Comparison of ENCODE assay signal across 1 cellular context in the genomic region with DNA sequence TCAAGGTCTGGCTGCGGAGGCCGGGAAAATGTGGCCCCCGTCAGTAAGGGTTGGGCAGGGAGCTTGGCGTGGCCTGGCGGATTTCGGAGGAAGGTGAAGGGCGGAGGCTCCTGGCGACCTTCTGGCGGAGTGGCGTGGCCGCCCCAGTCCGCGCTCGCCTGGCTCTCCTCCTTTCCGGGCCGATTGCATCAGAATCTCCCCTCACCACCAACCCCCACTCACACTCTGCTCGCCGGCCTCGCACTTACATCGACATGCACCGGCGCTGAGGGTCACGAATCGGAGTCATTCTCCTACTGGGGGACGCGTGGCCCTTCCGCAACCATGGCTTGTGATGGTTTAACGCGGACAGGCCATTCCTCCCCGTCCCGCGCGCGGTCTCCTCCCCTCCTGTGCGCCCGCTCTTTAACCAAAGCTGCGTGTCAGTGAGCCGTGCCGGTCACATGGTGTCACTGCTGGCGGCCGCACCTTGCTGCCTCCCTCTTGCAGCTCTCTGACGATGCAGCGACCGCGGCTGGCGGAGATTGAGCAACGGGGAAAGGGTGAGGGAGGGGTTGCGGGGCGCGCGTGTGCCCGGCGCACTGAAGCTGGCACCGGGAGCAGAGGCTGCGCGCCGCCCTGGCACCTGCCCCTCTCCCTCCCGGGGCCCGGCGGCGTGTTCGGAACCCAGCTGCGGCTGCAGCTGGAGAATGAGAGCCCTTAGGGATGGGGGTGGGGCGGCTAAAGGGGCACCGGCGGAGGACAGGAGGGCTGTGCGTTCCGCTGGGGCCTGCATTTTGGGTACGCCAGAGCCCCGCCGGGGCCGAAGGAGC.
TF ChIP-seq lines count a peak whose summit lies in the region.

A gene (minus strand): TSS at position 427 of the 812 bp plus-strand sequence. CDS start 29,243 bp downstream, outside the sequence.

TF ChIP-seq in GM12878, 131 proteins besides CTCF, POLR2A, EP300 and RAD21 (continued from another document and continues in another):
- TF ChIP-seq, protein P1, sequence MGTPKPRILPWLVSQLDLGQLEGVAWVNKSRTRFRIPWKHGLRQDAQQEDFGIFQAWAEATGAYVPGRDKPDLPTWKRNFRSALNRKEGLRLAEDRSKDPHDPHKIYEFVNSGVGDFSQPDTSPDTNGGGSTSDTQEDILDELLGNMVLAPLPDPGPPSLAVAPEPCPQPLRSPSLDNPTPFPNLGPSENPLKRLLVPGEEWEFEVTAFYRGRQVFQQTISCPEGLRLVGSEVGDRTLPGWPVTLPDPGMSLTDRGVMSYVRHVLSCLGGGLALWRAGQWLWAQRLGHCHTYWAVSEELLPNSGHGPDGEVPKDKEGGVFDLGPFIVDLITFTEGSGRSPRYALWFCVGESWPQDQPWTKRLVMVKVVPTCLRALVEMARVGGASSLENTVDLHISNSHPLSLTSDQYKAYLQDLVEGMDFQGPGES (IDR thresholded peaks at IDR 0.05) = no peak
- TF ChIP-seq LARP7 (IDR thresholded peaks at IDR 0.05) (peak; percentile 84), KLF5 (IDR thresholded peaks at IDR 0.05; ENCODE audit: partially characterized antibody) (no peak), POLR2AphosphoS2 (IDR thresholded peaks at IDR 0.05; ENCODE audit: low read depth, low read length) (peak; percentile 57; the same call in 1 of the 2 replicates), NFYA (IDR thresholded peaks at IDR 0.05; ENCODE audit: borderline replicate concordance, low read depth, low read length) (no peak), SREBF1 (IDR thresholded peaks at IDR 0.05; ENCODE audit: low read length) (no peak), GABPA (IDR thresholded peaks at IDR 0.05; ENCODE audit: low read depth) (no peak), RELA (IDR thresholded peaks at IDR 0.05; ENCODE audit: borderline replicate concordance, partially characterized antibody) (no peak), HDAC6 (IDR thresholded peaks at IDR 0.05; ENCODE audit: unreplicated experiment) (peak; percentile 71), CHD4 (IDR thresholded peaks at IDR 0.05) (no peak), POU2F2 (IDR thresholded peaks at IDR 0.05; ENCODE audit: borderline replicate concordance, low read depth, low read length) (peak; percentile 57; the same call in 1 of the 3 replicates), CREB1 (IDR thresholded peaks at IDR 0.05; ENCODE audit: low read depth) (peak; percentile 56; the same call in 1 of the 2 replicates), ZZZ3 (IDR thresholded peaks at IDR 0.05; ENCODE audit: control insufficient read depth, insufficient read length, low read depth) (no peak), ZSCAN29 (IDR thresholded peaks at IDR 0.05) (no peak), SMC3 (IDR thresholded peaks at IDR 0.05; ENCODE audit: borderline replicate concordance, low read length) (peak; percentile 2; the same call in 1 of the 2 replicates), MYB (IDR thresholded peaks at IDR 0.05; ENCODE audit: borderline replicate concordance, low read depth, low read length) (0 out of 2 replicates have a peak, but pooled peaks have one; percentile 7), NR2C1 (IDR thresholded peaks at IDR 0.05) (no peak), TARDBP (IDR thresholded peaks at IDR 0.05; ENCODE audit: borderline replicate concordance) (peak; percentile 51), NR2C2 (IDR thresholded peaks at IDR 0.05; ENCODE audit: borderline replicate concordance, control insufficient read depth, insufficient read length, low read depth) (no peak), SIN3A (IDR thresholded peaks at IDR 0.05; ENCODE audit: low read depth, low read length) (peak; percentile 51; the same call in 1 of the 2 replicates), HDGF (IDR thresholded peaks at IDR 0.05) (peak; percentile 85), BRCA1 (IDR thresholded peaks at IDR 0.05; ENCODE audit: low read depth, low read length) (no peak), ZNF622 (IDR thresholded peaks at IDR 0.05) (no peak), SMAD5 (IDR thresholded peaks at IDR 0.05; ENCODE audit: low read depth) (peak; percentile 50; the same call in 1 of the 2 replicates), IRF4 (IDR thresholded peaks at IDR 0.05; ENCODE audit: low read depth, low read length) (no peak), SMARCA5 (IDR thresholded peaks at IDR 0.05) (0 out of 2 replicates have a peak, but pooled peaks have one; percentile 39), POLR2AphosphoS5 (IDR thresholded peaks at IDR 0.05; ENCODE audit: low read length) (peak; percentile 89), FOXM1 (IDR thresholded peaks at IDR 0.05; ENCODE audit: low read depth, low read length) (no peak)
- TF ChIP-seq, protein P2, sequence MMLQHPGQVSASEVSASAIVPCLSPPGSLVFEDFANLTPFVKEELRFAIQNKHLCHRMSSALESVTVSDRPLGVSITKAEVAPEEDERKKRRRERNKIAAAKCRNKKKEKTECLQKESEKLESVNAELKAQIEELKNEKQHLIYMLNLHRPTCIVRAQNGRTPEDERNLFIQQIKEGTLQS (IDR thresholded peaks at IDR 0.05; ENCODE audit: borderline replicate concordance, extremely low read depth, low read depth, low read length) = peak; percentile 40; the same call in 1 of the 2 replicates
- TF ChIP-seq, protein P3, sequence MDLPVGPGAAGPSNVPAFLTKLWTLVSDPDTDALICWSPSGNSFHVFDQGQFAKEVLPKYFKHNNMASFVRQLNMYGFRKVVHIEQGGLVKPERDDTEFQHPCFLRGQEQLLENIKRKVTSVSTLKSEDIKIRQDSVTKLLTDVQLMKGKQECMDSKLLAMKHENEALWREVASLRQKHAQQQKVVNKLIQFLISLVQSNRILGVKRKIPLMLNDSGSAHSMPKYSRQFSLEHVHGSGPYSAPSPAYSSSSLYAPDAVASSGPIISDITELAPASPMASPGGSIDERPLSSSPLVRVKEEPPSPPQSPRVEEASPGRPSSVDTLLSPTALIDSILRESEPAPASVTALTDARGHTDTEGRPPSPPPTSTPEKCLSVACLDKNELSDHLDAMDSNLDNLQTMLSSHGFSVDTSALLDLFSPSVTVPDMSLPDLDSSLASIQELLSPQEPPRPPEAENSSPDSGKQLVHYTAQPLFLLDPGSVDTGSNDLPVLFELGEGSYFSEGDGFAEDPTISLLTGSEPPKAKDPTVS (IDR thresholded peaks at IDR 0.05; ENCODE audit: low read depth, low read length) = no peak
- TF ChIP-seq, protein P4, sequence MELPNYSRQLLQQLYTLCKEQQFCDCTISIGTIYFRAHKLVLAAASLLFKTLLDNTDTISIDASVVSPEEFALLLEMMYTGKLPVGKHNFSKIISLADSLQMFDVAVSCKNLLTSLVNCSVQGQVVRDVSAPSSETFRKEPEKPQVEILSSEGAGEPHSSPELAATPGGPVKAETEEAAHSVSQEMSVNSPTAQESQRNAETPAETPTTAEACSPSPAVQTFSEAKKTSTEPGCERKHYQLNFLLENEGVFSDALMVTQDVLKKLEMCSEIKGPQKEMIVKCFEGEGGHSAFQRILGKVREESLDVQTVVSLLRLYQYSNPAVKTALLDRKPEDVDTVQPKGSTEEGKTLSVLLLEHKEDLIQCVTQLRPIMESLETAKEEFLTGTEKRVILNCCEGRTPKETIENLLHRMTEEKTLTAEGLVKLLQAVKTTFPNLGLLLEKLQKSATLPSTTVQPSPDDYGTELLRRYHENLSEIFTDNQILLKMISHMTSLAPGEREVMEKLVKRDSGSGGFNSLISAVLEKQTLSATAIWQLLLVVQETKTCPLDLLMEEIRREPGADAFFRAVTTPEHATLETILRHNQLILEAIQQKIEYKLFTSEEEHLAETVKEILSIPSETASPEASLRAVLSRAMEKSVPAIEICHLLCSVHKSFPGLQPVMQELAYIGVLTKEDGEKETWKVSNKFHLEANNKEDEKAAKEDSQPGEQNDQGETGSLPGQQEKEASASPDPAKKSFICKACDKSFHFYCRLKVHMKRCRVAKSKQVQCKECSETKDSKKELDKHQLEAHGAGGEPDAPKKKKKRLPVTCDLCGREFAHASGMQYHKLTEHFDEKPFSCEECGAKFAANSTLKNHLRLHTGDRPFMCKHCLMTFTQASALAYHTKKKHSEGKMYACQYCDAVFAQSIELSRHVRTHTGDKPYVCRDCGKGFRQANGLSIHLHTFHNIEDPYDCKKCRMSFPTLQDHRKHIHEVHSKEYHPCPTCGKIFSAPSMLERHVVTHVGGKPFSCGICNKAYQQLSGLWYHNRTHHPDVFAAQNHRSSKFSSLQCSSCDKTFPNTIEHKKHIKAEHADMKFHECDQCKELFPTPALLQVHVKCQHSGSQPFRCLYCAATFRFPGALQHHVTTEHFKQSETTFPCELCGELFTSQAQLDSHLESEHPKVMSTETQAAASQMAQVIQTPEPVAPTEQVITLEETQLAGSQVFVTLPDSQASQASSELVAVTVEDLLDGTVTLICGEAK (IDR thresholded peaks at IDR 0.05; ENCODE audit: borderline replicate concordance) = no peak
- TF ChIP-seq, protein P5, sequence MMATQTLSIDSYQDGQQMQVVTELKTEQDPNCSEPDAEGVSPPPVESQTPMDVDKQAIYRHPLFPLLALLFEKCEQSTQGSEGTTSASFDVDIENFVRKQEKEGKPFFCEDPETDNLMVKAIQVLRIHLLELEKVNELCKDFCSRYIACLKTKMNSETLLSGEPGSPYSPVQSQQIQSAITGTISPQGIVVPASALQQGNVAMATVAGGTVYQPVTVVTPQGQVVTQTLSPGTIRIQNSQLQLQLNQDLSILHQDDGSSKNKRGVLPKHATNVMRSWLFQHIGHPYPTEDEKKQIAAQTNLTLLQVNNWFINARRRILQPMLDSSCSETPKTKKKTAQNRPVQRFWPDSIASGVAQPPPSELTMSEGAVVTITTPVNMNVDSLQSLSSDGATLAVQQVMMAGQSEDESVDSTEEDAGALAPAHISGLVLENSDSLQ (IDR thresholded peaks at IDR 0.05) = peak; percentile 32
- TF ChIP-seq, protein P6, sequence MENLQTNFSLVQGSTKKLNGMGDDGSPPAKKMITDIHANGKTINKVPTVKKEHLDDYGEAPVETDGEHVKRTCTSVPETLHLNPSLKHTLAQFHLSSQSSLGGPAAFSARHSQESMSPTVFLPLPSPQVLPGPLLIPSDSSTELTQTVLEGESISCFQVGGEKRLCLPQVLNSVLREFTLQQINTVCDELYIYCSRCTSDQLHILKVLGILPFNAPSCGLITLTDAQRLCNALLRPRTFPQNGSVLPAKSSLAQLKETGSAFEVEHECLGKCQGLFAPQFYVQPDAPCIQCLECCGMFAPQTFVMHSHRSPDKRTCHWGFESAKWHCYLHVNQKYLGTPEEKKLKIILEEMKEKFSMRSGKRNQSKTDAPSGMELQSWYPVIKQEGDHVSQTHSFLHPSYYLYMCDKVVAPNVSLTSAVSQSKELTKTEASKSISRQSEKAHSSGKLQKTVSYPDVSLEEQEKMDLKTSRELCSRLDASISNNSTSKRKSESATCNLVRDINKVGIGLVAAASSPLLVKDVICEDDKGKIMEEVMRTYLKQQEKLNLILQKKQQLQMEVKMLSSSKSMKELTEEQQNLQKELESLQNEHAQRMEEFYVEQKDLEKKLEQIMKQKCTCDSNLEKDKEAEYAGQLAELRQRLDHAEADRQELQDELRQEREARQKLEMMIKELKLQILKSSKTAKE (IDR thresholded peaks at IDR 0.05; ENCODE audit: low read depth, poor library complexity, severe bottlenecking) = no peak
- TF ChIP-seq, protein P7, sequence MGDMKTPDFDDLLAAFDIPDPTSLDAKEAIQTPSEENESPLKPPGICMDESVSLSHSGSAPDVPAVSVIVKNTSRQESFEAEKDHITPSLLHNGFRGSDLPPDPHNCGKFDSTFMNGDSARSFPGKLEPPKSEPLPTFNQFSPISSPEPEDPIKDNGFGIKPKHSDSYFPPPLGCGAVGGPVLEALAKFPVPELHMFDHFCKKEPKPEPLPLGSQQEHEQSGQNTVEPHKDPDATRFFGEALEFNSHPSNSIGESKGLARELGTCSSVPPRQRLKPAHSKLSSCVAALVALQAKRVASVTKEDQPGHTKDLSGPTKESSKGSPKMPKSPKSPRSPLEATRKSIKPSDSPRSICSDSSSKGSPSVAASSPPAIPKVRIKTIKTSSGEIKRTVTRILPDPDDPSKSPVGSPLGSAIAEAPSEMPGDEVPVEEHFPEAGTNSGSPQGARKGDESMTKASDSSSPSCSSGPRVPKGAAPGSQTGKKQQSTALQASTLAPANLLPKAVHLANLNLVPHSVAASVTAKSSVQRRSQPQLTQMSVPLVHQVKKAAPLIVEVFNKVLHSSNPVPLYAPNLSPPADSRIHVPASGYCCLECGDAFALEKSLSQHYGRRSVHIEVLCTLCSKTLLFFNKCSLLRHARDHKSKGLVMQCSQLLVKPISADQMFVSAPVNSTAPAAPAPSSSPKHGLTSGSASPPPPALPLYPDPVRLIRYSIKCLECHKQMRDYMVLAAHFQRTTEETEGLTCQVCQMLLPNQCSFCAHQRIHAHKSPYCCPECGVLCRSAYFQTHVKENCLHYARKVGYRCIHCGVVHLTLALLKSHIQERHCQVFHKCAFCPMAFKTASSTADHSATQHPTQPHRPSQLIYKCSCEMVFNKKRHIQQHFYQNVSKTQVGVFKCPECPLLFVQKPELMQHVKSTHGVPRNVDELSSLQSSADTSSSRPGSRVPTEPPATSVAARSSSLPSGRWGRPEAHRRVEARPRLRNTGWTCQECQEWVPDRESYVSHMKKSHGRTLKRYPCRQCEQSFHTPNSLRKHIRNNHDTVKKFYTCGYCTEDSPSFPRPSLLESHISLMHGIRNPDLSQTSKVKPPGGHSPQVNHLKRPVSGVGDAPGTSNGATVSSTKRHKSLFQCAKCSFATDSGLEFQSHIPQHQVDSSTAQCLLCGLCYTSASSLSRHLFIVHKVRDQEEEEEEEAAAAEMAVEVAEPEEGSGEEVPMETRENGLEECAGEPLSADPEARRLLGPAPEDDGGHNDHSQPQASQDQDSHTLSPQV (IDR thresholded peaks at IDR 0.05) = no peak
- TF ChIP-seq, protein P8, sequence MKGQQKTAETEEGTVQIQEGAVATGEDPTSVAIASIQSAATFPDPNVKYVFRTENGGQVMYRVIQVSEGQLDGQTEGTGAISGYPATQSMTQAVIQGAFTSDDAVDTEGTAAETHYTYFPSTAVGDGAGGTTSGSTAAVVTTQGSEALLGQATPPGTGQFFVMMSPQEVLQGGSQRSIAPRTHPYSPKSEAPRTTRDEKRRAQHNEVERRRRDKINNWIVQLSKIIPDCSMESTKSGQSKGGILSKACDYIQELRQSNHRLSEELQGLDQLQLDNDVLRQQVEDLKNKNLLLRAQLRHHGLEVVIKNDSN (IDR thresholded peaks at IDR 0.05; ENCODE audit: borderline replicate concordance, extremely low read length, insufficient read depth, low read depth, low read length) = peak; percentile 85
- TF ChIP-seq, protein P9, sequence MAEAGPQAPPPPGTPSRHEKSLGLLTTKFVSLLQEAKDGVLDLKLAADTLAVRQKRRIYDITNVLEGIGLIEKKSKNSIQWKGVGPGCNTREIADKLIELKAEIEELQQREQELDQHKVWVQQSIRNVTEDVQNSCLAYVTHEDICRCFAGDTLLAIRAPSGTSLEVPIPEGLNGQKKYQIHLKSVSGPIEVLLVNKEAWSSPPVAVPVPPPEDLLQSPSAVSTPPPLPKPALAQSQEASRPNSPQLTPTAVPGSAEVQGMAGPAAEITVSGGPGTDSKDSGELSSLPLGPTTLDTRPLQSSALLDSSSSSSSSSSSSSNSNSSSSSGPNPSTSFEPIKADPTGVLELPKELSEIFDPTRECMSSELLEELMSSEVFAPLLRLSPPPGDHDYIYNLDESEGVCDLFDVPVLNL (IDR thresholded peaks at IDR 0.05; ENCODE audit: low read depth, low read length) = no peak
